Comparison of ENCODE assay signal across 8 cellular contexts in genomic region chr5:172765766-172766286, GRCh38. TPM values are rescaled to one million over a fixed set of nuclear protein-coding genes. Genes with fewer than 3 reads are reported as not detected.
DNase-seq lines count a peak whose midpoint lies in the region; TF ChIP-seq lines count a peak whose summit lies in the region.

No MANE protein-coding gene starts in this region.

- no peak overlapping the region for H3K4ac ChIP-seq in mesenchymal stem cell (ENCODE audit: low read depth in 1 of 2, low read length in 2 of 2)

- no peak overlapping the region for H2AK5ac ChIP-seq in mesenchymal stem cell (ENCODE audit: low read length, severe bottlenecking)

- H4K91ac ChIP-seq in mesenchymal stem cell (ENCODE audit: low read length) = peak overlapping the region; percentile 49

- H2BK120ac ChIP-seq in mesenchymal stem cell (ENCODE audit: low read depth, low read length) = no peak overlapping the region

- H4K8ac ChIP-seq in mesenchymal stem cell (ENCODE audit: low read length) = no peak overlapping the region

- peak overlapping the region; percentile 98 for H3K9ac ChIP-seq in mesenchymal stem cell (ENCODE audit: low read length)

- no peaks in the 10 kb centered on the region for H3K9me3 ChIP-seq in mesenchymal stem cell (ENCODE audit: control insufficient read depth, low read length)

- H3K18ac ChIP-seq in mesenchymal stem cell (ENCODE audit: low read depth in 1 of 2, low read length in 2 of 2) = peak overlapping the region in 1 of 2 experiments; percentile 42

- peaks cover 48% of the 10 kb centered on the region for H3K4me1 Mint-ChIP-seq in activated naive CD4-positive, alpha-beta T cell treated with anti-CD3 and anti-CD28 coated beads, Interleukin-2, amount 10 ng/mL, durations not matched to agents 7 days and 5 days
- peaks cover 43% of the 10 kb centered on the region for H3K4me1 Mint-ChIP-seq in chondrocyte (ENCODE audit: low read depth)

- H2AFZ ChIP-seq in mesenchymal stem cell (ENCODE audit: low read depth, low read length) = no peak overlapping the region

- peaks cover 7% of the 10 kb centered on the region for H3K27me3 Mint-ChIP-seq in activated naive CD4-positive, alpha-beta T cell treated with anti-CD3 and anti-CD28 coated beads, Interleukin-2, amount 10 ng/mL, durations not matched to agents 7 days and 5 days
- no peaks in the 10 kb centered on the region for H3K27me3 Mint-ChIP-seq in chondrocyte (ENCODE audit: low read depth)

- peaks cover 14% of the 10 kb centered on the region for H3K36me3 Mint-ChIP-seq in activated naive CD4-positive, alpha-beta T cell treated with anti-CD3 and anti-CD28 coated beads, Interleukin-2, amount 10 ng/mL, durations not matched to agents 7 days and 5 days
- peaks cover 28% of the 10 kb centered on the region for H3K36me3 Mint-ChIP-seq in chondrocyte (ENCODE audit: low read depth)

- POLR2A ChIA-PET in GM10248 (lab: Yijun Ruan, JAX) = interaction anchor here (0.6 to 1.5 kb wide), 3 partner anchors 10 to 66 kb away, joined by 3 read pairs; no protein-coding TSS in a partner anchor

- H3K27ac ChIP-seq in mesenchymal stem cell (ENCODE audit: low read length, poor library complexity, severe bottlenecking) (peak overlapping the region; percentile 89), urinary bladder (ENCODE audit: low read depth) (peak overlapping the region; percentile 83)

- peaks cover 13% of the 10 kb centered on the region for H3K4me1 ChIP-seq in mesenchymal stem cell (ENCODE audit: control insufficient read depth, insufficient read depth, low read depth, low read length)
- no peaks in the 10 kb centered on the region for H3K4me1 ChIP-seq in urinary bladder (ENCODE audit: insufficient read depth)

- H3K4me3 Mint-ChIP-seq in activated naive CD4-positive, alpha-beta T cell treated with anti-CD3 and anti-CD28 coated beads, Interleukin-2, amount 10 ng/mL, durations not matched to agents 7 days and 5 days = no peak overlapping the region
- peak overlapping the region; percentile 95 for H3K4me3 Mint-ChIP-seq in chondrocyte (ENCODE audit: unreplicated experiment)

- H3K27ac Mint-ChIP-seq in activated naive CD4-positive, alpha-beta T cell treated with anti-CD3 and anti-CD28 coated beads, Interleukin-2, amount 10 ng/mL, durations not matched to agents 7 days and 5 days = peak overlapping the region; percentile 85
- peak overlapping the region; percentile 98 for H3K27ac Mint-ChIP-seq in chondrocyte (ENCODE audit: unreplicated experiment)

- H3K4me3 ChIP-seq in mesenchymal stem cell (ENCODE audit: insufficient read depth in 1 of 2, low read depth in 1 of 2, low read length in 2 of 2) (peak overlapping the region in 1 of 2 experiments; percentile 93), urinary bladder (ENCODE audit: low read depth, low read length) (no peak overlapping the region)

- H3K23ac ChIP-seq in mesenchymal stem cell (ENCODE audit: low read length in 2 of 2) = no peak overlapping the region

- peak overlapping the region in 1 of 2 experiments; percentile 67 for H2BK12ac ChIP-seq in mesenchymal stem cell (ENCODE audit: low read length in 2 of 2)

- peak overlapping the region; percentile 40 for H3K4me2 ChIP-seq in mesenchymal stem cell (ENCODE audit: low read length, poor library complexity, severe bottlenecking)

- H3K9me3 Mint-ChIP-seq in activated naive CD4-positive, alpha-beta T cell treated with anti-CD3 and anti-CD28 coated beads, Interleukin-2, amount 10 ng/mL, durations not matched to agents 7 days and 5 days = no peaks in the 10 kb centered on the region
- no peaks in the 10 kb centered on the region for H3K9me3 Mint-ChIP-seq in chondrocyte (ENCODE audit: low read depth)

- no peak for TF ChIP-seq CTCF in chondrocyte (IDR thresholded peaks at IDR 0.05)
- no peak for TF ChIP-seq CTCF in GM10248 (IDR thresholded peaks at IDR 0.05; ENCODE audit: control extremely low read depth, extremely low read depth, low read depth, missing control alignments)

- H2BK5ac ChIP-seq in mesenchymal stem cell (ENCODE audit: low read depth, low read length, poor library complexity, severe bottlenecking) = peak overlapping the region; percentile 47

- peak overlapping the region; percentile 8 for H2BK15ac ChIP-seq in mesenchymal stem cell (ENCODE audit: low read depth, poor library complexity, severe bottlenecking)

- no peak for DNase-seq in activated naive CD4-positive, alpha-beta T cell treated with anti-CD3 and anti-CD28 coated beads, Interleukin-2, amount 10 ng/mL, durations not matched to agents 7 days and 5 days
- no peak for DNase-seq in activated naive CD4-positive, alpha-beta T cell (lab: John Stamatoyannopoulos, UW)
- DNase-seq in chondrocyte (ENCODE audit: low spot score) (no peak), mesenchymal stem cell (peak; percentile 99), amygdala (lab: John Stamatoyannopoulos, UW) (no peak), GM10248 (ENCODE audit: extremely low spot score) (no peak), NCI-H187 treated with DMSO at 0.1 percent for 48 hours (lab: John Stamatoyannopoulos, UW) (no peak)

- no peaks in the 10 kb centered on the region for H3K27me3 ChIP-seq in mesenchymal stem cell (ENCODE audit: control insufficient read depth in 1 of 2, insufficient read depth in 1 of 2, low read length in 2 of 2)

- no peaks in the 10 kb centered on the region for H3K79me1 ChIP-seq in mesenchymal stem cell (replicated peaks; ENCODE audit: low read length, poor library complexity, severe bottlenecking)

- no peak overlapping the region for H3K14ac ChIP-seq in mesenchymal stem cell (ENCODE audit: low read length in 2 of 2)

- WGBS in mesenchymal stem cell = 54% methylated on average over 4 of the region's 4 CpGs
- 9% methylated on average over 4 of the region's 4 CpGs for WGBS in urinary bladder

- CTCF ChIA-PET in activated naive CD4-positive, alpha-beta T cell treated with anti-CD3 and anti-CD28 coated beads, Interleukin-2, amount 10 ng/mL, durations not matched to agents 7 days and 5 days (lab: Charles Lee) = interaction anchor here (1.3 to 2.1 kb wide), 4 partner anchors 49 to 165 kb away, joined by 3 to 10 read pairs (median 6); no protein-coding TSS in a partner anchor
- CTCF ChIA-PET in GM10248 (lab: Yijun Ruan, JAX) = interaction anchor here (1.0 to 2.5 kb wide), 4 partner anchors 11 to 167 kb away, joined by 3 to 12 read pairs (median 7); no protein-coding TSS in a partner anchor

- peaks cover 21 to 39% of the 10 kb centered on the region in 2 experiments for H3K36me3 ChIP-seq in mesenchymal stem cell (ENCODE audit: control insufficient read depth in 1 of 2, insufficient read depth in 2 of 2, low read depth in 1 of 2, low read length in 2 of 2)
- peaks cover 3% of the 10 kb centered on the region for H3K36me3 ChIP-seq in urinary bladder (ENCODE audit: insufficient read depth)

RNA-seq across cellular contexts. Expression of gene DUSP1, which starts 5.2 kb away (rescaled TPM):
- total RNA-seq in chondrocyte (91.5 to 171 TPM (median 150 TPM) in 3 replicates), urinary bladder (76.4 TPM)
- polyA plus RNA-seq in mesenchymal stem cell (2013, experiment 1 of 2) = 214 TPM
- polyA plus RNA-seq in mesenchymal stem cell (2013, experiment 2 of 2) = 205 TPM
- 822 TPM for polyA plus RNA-seq in urinary bladder
